In the genomic region with DNA sequence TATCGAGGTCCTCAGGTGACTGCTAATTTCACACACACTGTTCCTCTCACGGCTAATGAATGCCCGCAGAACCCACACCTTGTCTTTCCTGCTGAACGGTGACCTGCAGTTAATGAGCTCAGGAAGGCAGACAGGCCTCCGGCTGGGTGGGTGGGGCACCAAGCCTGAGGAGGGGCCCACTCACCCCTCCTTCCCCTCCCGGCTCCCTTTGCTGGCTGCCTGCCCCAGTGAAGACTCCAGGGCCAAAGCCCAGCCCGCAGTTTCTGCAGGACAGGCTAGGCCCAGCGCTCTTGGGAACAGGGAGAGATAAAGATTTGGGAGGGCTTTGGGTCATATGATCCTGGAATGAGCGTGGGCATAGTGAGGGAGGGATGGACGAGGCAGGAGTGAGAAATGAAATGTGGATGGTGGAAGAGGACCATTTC, we compare ENCODE assay signal across 9 cellular contexts. TPM values are rescaled to one million over a fixed set of nuclear protein-coding genes. Genes with fewer than 3 reads are reported as not detected.
A peak's percentile ranks its signal among the peaks of the same experiment; 100 is the strongest.
DNase-seq lines count a peak whose midpoint lies in the region; ATAC-seq and TF ChIP-seq lines count a peak whose summit lies in the region.
"Had no signal": no experiment of that assay in that cellular context is flagged by ENCODE, and none has a peak within 500 bp of the region (broad histone marks: within the 10 kb centered on the region; RNA-seq: fewer than 3 reads in every experiment).

No MANE protein-coding gene starts in this region.

- H3K4me2 ChIP-seq in PC-3 (ENCODE audit: low read length): no peak overlapping the region
- H3K4me2 ChIP-seq in smooth muscle cell: no peak overlapping the region

- H3K4me1 Mint-ChIP-seq in activated CD4-positive, alpha-beta memory T cell treated with anti-CD3 and anti-CD28 coated beads for 36 hours (ENCODE audit: low read depth): peaks cover 9% of the 10 kb centered on the region
- H3K4me1 Mint-ChIP-seq in activated CD4-positive, alpha-beta T cell treated with anti-CD3 and anti-CD28 coated beads for 36 hours: peaks cover 8% of the 10 kb centered on the region

- CTCF ChIA-PET in PC-3 (lab: Charles Lee): no interaction called here
- CTCF ChIA-PET in activated CD4-positive, alpha-beta memory T cell treated with anti-CD3 and anti-CD28 coated beads for 36 hours (lab: Charles Lee): no interaction called here
- CTCF ChIA-PET in activated CD4-positive, alpha-beta T cell treated with anti-CD3 and anti-CD28 coated beads for 36 hours (lab: Charles Lee): interaction anchor here (0.6 kb wide), 1 partner anchor 46 kb away, joined by 4 read pairs; no protein-coding TSS in a partner anchor

- H3K9ac ChIP-seq in PC-3 (ENCODE audit: low read length): no peak overlapping the region
- no peak overlapping the region for H3K9ac ChIP-seq in smooth muscle cell (ENCODE audit: low read depth)

- intact Hi-C loops in PC-3 (cut with micrococcal nuclease) (no loop called here), left cardiac atrium (cut with DNase I) (no loop called here)
- intact Hi-C loops in activated CD4-positive, alpha-beta memory T cell treated with anti-CD3 and anti-CD28 coated beads for 36 hours (cut with micrococcal nuclease): no loop called here
- intact Hi-C loops in activated CD4-positive, alpha-beta T cell treated with anti-CD3 and anti-CD28 coated beads for 36 hours (cut with DNase I, micrococcal nuclease): no loop called here

- H3K4me3 ChIP-seq in PC-3 (ENCODE audit: low read length) (no peak overlapping the region), smooth muscle cell (no peak overlapping the region)

- H3K79me2 ChIP-seq in PC-3 (ENCODE audit: low read length) (no peaks in the 10 kb centered on the region), smooth muscle cell (ENCODE audit: low read depth) (no peaks in the 10 kb centered on the region)

- 10% methylated on average over 10 of the region's 10 CpGs for WGBS in smooth muscle cell (ENCODE audit: low lambda C conversion rate)

- DNase-seq in HPDE6-E6E7 (ENCODE audit: extremely low spot score) (peak; percentile 43), PC-3 (peak; percentile 48), left cardiac atrium (peak; percentile 87), smooth muscle cell (lab: John Stamatoyannopoulos, UW; ENCODE audit: unreplicated experiment) (peak; percentile 19)
- no peak for DNase-seq in activated CD4-positive, alpha-beta memory T cell treated with anti-CD3 and anti-CD28 coated beads for 36 hours
- no peak for DNase-seq in activated CD4-positive, alpha-beta T cell treated with anti-CD3 and anti-CD28 coated beads for 36 hours
- DNase-seq in stimulated activated naive CD8-positive, alpha-beta T cell treated with anti-CD3 and anti-CD28 coated beads, Interleukin-15, Interleukin-2, amounts not matched to agents 100 U/mL and 50 U/mL, for 24 hours: no peak

- H3K9me3 Mint-ChIP-seq in activated CD4-positive, alpha-beta memory T cell treated with anti-CD3 and anti-CD28 coated beads for 36 hours: no peaks in the 10 kb centered on the region
- H3K9me3 Mint-ChIP-seq in activated CD4-positive, alpha-beta T cell treated with anti-CD3 and anti-CD28 coated beads for 36 hours (ENCODE audit: low read depth): no peaks in the 10 kb centered on the region
- H3K9me3 Mint-ChIP-seq: central memory CD8-positive, alpha-beta T cell had no signal

- no peaks in the 10 kb centered on the region for H3K27me3 ChIP-seq in PC-3 (ENCODE audit: low read length)
- H3K27me3 ChIP-seq in smooth muscle cell (ENCODE audit: low read depth): peaks cover 19% of the 10 kb centered on the region

- no peaks in the 10 kb centered on the region for H3K36me3 Mint-ChIP-seq in activated CD4-positive, alpha-beta memory T cell treated with anti-CD3 and anti-CD28 coated beads for 36 hours
- H3K36me3 Mint-ChIP-seq in activated CD4-positive, alpha-beta T cell treated with anti-CD3 and anti-CD28 coated beads for 36 hours (ENCODE audit: low read depth): no peaks in the 10 kb centered on the region

- H3K27ac ChIP-seq in PC-3 (ENCODE audit: low read length) (no peak overlapping the region), smooth muscle cell (ENCODE audit: low read depth) (no peak overlapping the region)

- H3K9me3 ChIP-seq in PC-3 (ENCODE audit: low read length): no peaks in the 10 kb centered on the region
- H3K9me3 ChIP-seq in smooth muscle cell (replicated peaks; ENCODE audit: low read depth): no peaks in the 10 kb centered on the region

- no peak overlapping the region for H3K4me3 Mint-ChIP-seq in activated CD4-positive, alpha-beta memory T cell treated with anti-CD3 and anti-CD28 coated beads for 36 hours
- no peak overlapping the region for H3K4me3 Mint-ChIP-seq in activated CD4-positive, alpha-beta T cell treated with anti-CD3 and anti-CD28 coated beads for 36 hours
- H3K4me3 Mint-ChIP-seq: central memory CD8-positive, alpha-beta T cell had no signal

- H3K4me1 ChIP-seq in PC-3 (ENCODE audit: insufficient read depth, low read length): peaks cover 16% of the 10 kb centered on the region; the same call in 1 of the 2 replicates
- peaks cover 23% of the 10 kb centered on the region for H3K4me1 ChIP-seq in smooth muscle cell (ENCODE audit: low read depth)

- H4K20me1 ChIP-seq in PC-3 (ENCODE audit: low read length) (no peaks in the 10 kb centered on the region), smooth muscle cell (ENCODE audit: low read depth) (no peaks in the 10 kb centered on the region)

- no peaks in the 10 kb centered on the region for H3F3A ChIP-seq in PC-3 (ENCODE audit: low read length, unreplicated experiment)
- peaks cover 4% of the 10 kb centered on the region for H3F3A ChIP-seq in smooth muscle cell (ENCODE audit: low read depth)

- H3K36me3 ChIP-seq in PC-3 (ENCODE audit: low read depth, low read length) (no peaks in the 10 kb centered on the region), smooth muscle cell (ENCODE audit: low read depth) (no peaks in the 10 kb centered on the region)

- H3K27ac Mint-ChIP-seq in activated CD4-positive, alpha-beta memory T cell treated with anti-CD3 and anti-CD28 coated beads for 36 hours: no peak overlapping the region
- no peak overlapping the region for H3K27ac Mint-ChIP-seq in activated CD4-positive, alpha-beta T cell treated with anti-CD3 and anti-CD28 coated beads for 36 hours

- POLR2A ChIA-PET in PC-3 (lab: Charles Lee; ENCODE audit: unreplicated experiment): no interaction called here
- POLR2A ChIA-PET in activated CD4-positive, alpha-beta memory T cell treated with anti-CD3 and anti-CD28 coated beads for 36 hours (lab: Charles Lee): no interaction called here
- POLR2A ChIA-PET in activated CD4-positive, alpha-beta T cell treated with anti-CD3 and anti-CD28 coated beads for 36 hours (lab: Charles Lee): no interaction called here

- TF ChIP-seq CTCF in PC-3 (conservative IDR thresholded peaks at IDR 0.05; ENCODE audit: low read depth, low read length) (no peak), smooth muscle cell (IDR thresholded peaks at IDR 0.05; ENCODE audit: borderline replicate concordance, insufficient read depth, poor library complexity, severe bottlenecking) (no peak)

- no peaks in the 10 kb centered on the region for H3K9me2 ChIP-seq in PC-3 (replicated peaks; ENCODE audit: low read length)

- H2AFZ ChIP-seq in PC-3 (ENCODE audit: low read length): no peak overlapping the region
- no peak overlapping the region for H2AFZ ChIP-seq in smooth muscle cell (ENCODE audit: low read depth)

- no TSS peak for BruUV-seq in PC-3 (replicated peaks; lab: Mats Ljungman, UMichigan)

- peaks cover 35% of the 10 kb centered on the region for H3K27me3 Mint-ChIP-seq in activated CD4-positive, alpha-beta memory T cell treated with anti-CD3 and anti-CD28 coated beads for 36 hours
- H3K27me3 Mint-ChIP-seq in activated CD4-positive, alpha-beta T cell treated with anti-CD3 and anti-CD28 coated beads for 36 hours: peaks cover 35% of the 10 kb centered on the region

- ATAC-seq in PC-3 (peak; percentile 36), left cardiac atrium (peak; percentile 88 to 91), HG02588 (IDR thresholded peaks at IDR 0.05; ENCODE audit: unreplicated experiment) (no peak)
- ATAC-seq in activated CD4-positive, alpha-beta T cell treated with anti-CD3 and anti-CD28 coated beads for 36 hours: no peak
- no peak for ATAC-seq in stimulated activated naive CD8-positive, alpha-beta T cell treated with anti-CD3 and anti-CD28 coated beads, Interleukin-15, Interleukin-2, amounts not matched to agents 100 U/mL and 50 U/mL, for 24 hours

RNA-seq across cellular contexts. Expression of a gene that starts 26.4 kb away (rescaled TPM):
- 1.2 and 5.4 TPM in 2 replicates for total RNA-seq in PC-3 (2014; rRNA removed)
- 1 to 10 TPM; 1.8 to 2.9 TPM for total RNA-seq in left cardiac atrium
- total RNA-seq in smooth muscle cell: 0.85 and 0.99 TPM in 2 replicates
- polyA plus RNA-seq in smooth muscle cell: 1.7 and 2.3 TPM in 2 replicates
- total RNA-seq in activated CD4-positive, alpha-beta memory T cell treated with anti-CD3 and anti-CD28 coated beads for 36 hours: under 1 TPM; 0.19 TPM
- total RNA-seq in activated CD4-positive, alpha-beta T cell treated with anti-CD3 and anti-CD28 coated beads for 36 hours: under 1 TPM in 1 of 2 experiments, not detected in 1; 0.09 TPM

Comparison
In these comparisons a context has a peak if more than half of its experiments do, and no peak if none do; other contexts are left out.
1. DNase-seq: peak in HPDE6-E6E7 (single experiment), PC-3 (single experiment), left cardiac atrium (single experiment) and smooth muscle cell (single experiment); none in activated CD4-positive, alpha-beta memory T cell treated with anti-CD3 and anti-CD28 coated beads for 36 hours (single experiment), activated CD4-positive, alpha-beta T cell treated with anti-CD3 and anti-CD28 coated beads for 36 hours (single experiment) and stimulated activated naive CD8-positive, alpha-beta T cell treated with anti-CD3 and anti-CD28 coated beads, Interleukin-15, Interleukin-2, amounts not matched to agents 100 U/mL and 50 U/mL, for 24 hours (single experiment).
2. ATAC-seq: peak in PC-3 (single experiment) and left cardiac atrium (2 of 2); none in HG02588 (single experiment), activated CD4-positive, alpha-beta T cell treated with anti-CD3 and anti-CD28 coated beads for 36 hours (single experiment) and stimulated activated naive CD8-positive, alpha-beta T cell treated with anti-CD3 and anti-CD28 coated beads, Interleukin-15, Interleukin-2, amounts not matched to agents 100 U/mL and 50 U/mL, for 24 hours (single experiment).